8 cellular contexts compared by ENCODE assay signal in genomic region chr11:38791346-38791961, GRCh38.
A peak's percentile ranks its signal among the peaks of the same experiment; 100 is the strongest.
DNase-seq lines count a peak whose midpoint lies in the region; ATAC-seq, FAIRE-seq and TF ChIP-seq lines count a peak whose summit lies in the region.

No MANE protein-coding gene starts in this region.

- no peak overlapping the region for H3K27ac Mint-ChIP-seq in CD4-positive, alpha-beta memory T cell

- peak; percentile 100 for TF ChIP-seq CTCF in A673 (conservative IDR thresholded peaks at IDR 0.05; ENCODE audit: low read depth, low read length)
- peak; percentile 68 for TF ChIP-seq CTCF in GM12865 (IDR thresholded peaks at IDR 0.05; ENCODE audit: insufficient read depth, low read depth, low read length, missing control alignments)
- TF ChIP-seq CTCF in VCaP (conservative IDR thresholded peaks at IDR 0.05) = peak; percentile 86
- peak; percentile 62 to 78 for TF ChIP-seq CTCF in right atrium auricular region (IDR thresholded peaks at IDR 0.05)

- WGBS in small intestine, 3 donors = 30 to 43% (median 35%) methylated on average over 4 of the region's 4 CpGs

- intact Hi-C loops in A673 (cut with micrococcal nuclease; ENCODE audit: unreplicated experiment) = loop anchor here (1.0 to 10.0 kb wide), 9 partner anchors 431 to 1789 kb away; no protein-coding TSS in a partner anchor
- intact Hi-C loops in CD4-positive, alpha-beta memory T cell (cut with micrococcal nuclease) = no loop called here

- H3K4me3 ChIP-seq in A673 (ENCODE audit: low read depth, low read length, poor library complexity, severe bottlenecking) = no peak overlapping the region
- H3K4me3 ChIP-seq in GM12865 (ENCODE audit: low read depth, low read length) = no peak overlapping the region
- no peak overlapping the region for H3K4me3 ChIP-seq in right atrium auricular region
- H3K4me3 ChIP-seq in small intestine (ENCODE audit: low read depth in 1 of 2, low read length in 2 of 2) = no peak overlapping the region
- H3K4me3 ChIP-seq in CD4-positive, alpha-beta memory T cell (ENCODE audit: low read length in 2 of 2) = no peak overlapping the region

- no peaks in the 10 kb centered on the region for H3K27me3 ChIP-seq in A673 (replicated peaks; ENCODE audit: insufficient read depth, low read depth, low read length, poor library complexity)
- no peaks in the 10 kb centered on the region for H3K27me3 ChIP-seq in right atrium auricular region
- H3K27me3 ChIP-seq in small intestine (ENCODE audit: control insufficient read depth in 2 of 2, insufficient read depth in 2 of 2, low read length in 2 of 2) = no peaks in the 10 kb centered on the region
- H3K27me3 ChIP-seq in CD4-positive, alpha-beta memory T cell (ENCODE audit: insufficient read depth, low read length) = no peaks in the 10 kb centered on the region

- H3K4me1 ChIP-seq in A673 (ENCODE audit: insufficient read depth, low read length, poor library complexity, severe bottlenecking) (peaks cover 10% of the 10 kb centered on the region), right atrium auricular region (no peaks in the 10 kb centered on the region), small intestine (ENCODE audit: control insufficient read depth in 2 of 2, insufficient read depth in 1 of 2, low read depth in 1 of 2, low read length in 1 of 2) (no peaks in the 10 kb centered on the region)
- H3K4me1 ChIP-seq in CD4-positive, alpha-beta memory T cell (ENCODE audit: insufficient read depth, low read length) = no peaks in the 10 kb centered on the region

- H3K36me3 Mint-ChIP-seq in CD4-positive, alpha-beta memory T cell = no peaks in the 10 kb centered on the region

- POLR2A ChIA-PET in A673 (lab: Charles Lee; ENCODE audit: low non-redundant PET) = interaction anchor here (0.6 kb wide), 1 partner anchor 109 kb away, joined by 3 read pairs; no protein-coding TSS in a partner anchor
- POLR2A ChIA-PET in CD4-positive, alpha-beta memory T cell (lab: Charles Lee; ENCODE audit: partially characterized antibody) = no interaction called here

- peak; percentile 76 for ATAC-seq in HG02798 (IDR thresholded peaks at IDR 0.05; ENCODE audit: poor library complexity, unreplicated experiment)

- peaks cover 0 to 8% (median 1%) of the 10 kb centered on the region in 8 donors for H3K9me3 Mint-ChIP-seq in CD4-positive, alpha-beta memory T cell

- H3K36me3 ChIP-seq in A673 (ENCODE audit: insufficient read depth, low read length, poor library complexity, severe bottlenecking) (no peaks in the 10 kb centered on the region), right atrium auricular region (no peaks in the 10 kb centered on the region), small intestine (ENCODE audit: control insufficient read depth in 2 of 2, insufficient read depth in 2 of 2, low read length in 2 of 2) (no peaks in the 10 kb centered on the region)
- no peaks in the 10 kb centered on the region for H3K36me3 ChIP-seq in CD4-positive, alpha-beta memory T cell (ENCODE audit: insufficient read depth, low read length)

- no peak overlapping the region for H3K27ac ChIP-seq in A673 (ENCODE audit: low read depth, low read length, poor library complexity, severe bottlenecking)
- H3K27ac ChIP-seq in VCaP = no peak overlapping the region
- H3K27ac ChIP-seq in right atrium auricular region = no peak overlapping the region
- H3K27ac ChIP-seq in small intestine (ENCODE audit: low read depth in 1 of 2, low read length in 1 of 2) = no peak overlapping the region
- H3K27ac ChIP-seq in CD4-positive, alpha-beta memory T cell (ENCODE audit: low read depth, low read length) = no peak overlapping the region

- no peaks in the 10 kb centered on the region for H3K9me3 ChIP-seq in A673 (ENCODE audit: low read depth, low read length, poor library complexity, severe bottlenecking)
- H3K9me3 ChIP-seq in right atrium auricular region = no peaks in the 10 kb centered on the region
- H3K9me3 ChIP-seq in small intestine (ENCODE audit: control insufficient read depth, low read depth) = no peaks in the 10 kb centered on the region
- H3K9me3 ChIP-seq in CD4-positive, alpha-beta memory T cell (ENCODE audit: control insufficient read depth in 1 of 2, low read length in 2 of 2) = no peaks in the 10 kb centered on the region

- FAIRE-seq in small intestine (lab: Jason Lieb, UNC) = no peak

- CTCF ChIA-PET in A673 (lab: Charles Lee) = interaction anchor here (0.6 to 1.3 kb wide), 13 partner anchors 33 to 1817 kb away, joined by 3 to 10 read pairs (median 3); no protein-coding TSS in a partner anchor
- CTCF ChIA-PET in CD4-positive, alpha-beta memory T cell (lab: Charles Lee; ENCODE audit: partially characterized antibody) = interaction anchor here (1.0 kb wide), 1 partner anchor 11 kb away, joined by 3 read pairs; no protein-coding TSS in a partner anchor

- no TSS peak for BruUV-seq in A673 (replicated peaks; lab: Mats Ljungman, UMichigan)

- no peaks in the 10 kb centered on the region for H3K4me1 Mint-ChIP-seq in CD4-positive, alpha-beta memory T cell

- no peak overlapping the region for H3K4me3 Mint-ChIP-seq in CD4-positive, alpha-beta memory T cell

- DNase-seq in A673 (ENCODE audit: low spot score) = peak; percentile 96
- DNase-seq in GM12865 (ENCODE audit: low read depth) = peak; percentile 60
- peak; percentile 49 for DNase-seq in NCI-H2029 (lab: John Stamatoyannopoulos, UW)
- no peak for DNase-seq in right atrium auricular region (ENCODE audit: low spot score)
- peak; percentile 58 for DNase-seq in small intestine
- no peak for DNase-seq in CD4-positive, alpha-beta memory T cell

- no peaks in the 10 kb centered on the region for H3K27me3 Mint-ChIP-seq in CD4-positive, alpha-beta memory T cell

Comparison
In these comparisons a context has a peak if more than half of its experiments do, and no peak if none do; other contexts are left out.
1. DNase-seq: peak in A673 (single experiment), GM12865 (single experiment), NCI-H2029 (single experiment) and small intestine (single experiment); none in right atrium auricular region (single experiment) and CD4-positive, alpha-beta memory T cell (0 of 5).
2. Peak in every context shown above with its lines, with median percentiles within 50 percentile points of each other: CTCF ChIP-seq.